ENCODE assay signal across 8 cellular contexts in the genomic region with DNA sequence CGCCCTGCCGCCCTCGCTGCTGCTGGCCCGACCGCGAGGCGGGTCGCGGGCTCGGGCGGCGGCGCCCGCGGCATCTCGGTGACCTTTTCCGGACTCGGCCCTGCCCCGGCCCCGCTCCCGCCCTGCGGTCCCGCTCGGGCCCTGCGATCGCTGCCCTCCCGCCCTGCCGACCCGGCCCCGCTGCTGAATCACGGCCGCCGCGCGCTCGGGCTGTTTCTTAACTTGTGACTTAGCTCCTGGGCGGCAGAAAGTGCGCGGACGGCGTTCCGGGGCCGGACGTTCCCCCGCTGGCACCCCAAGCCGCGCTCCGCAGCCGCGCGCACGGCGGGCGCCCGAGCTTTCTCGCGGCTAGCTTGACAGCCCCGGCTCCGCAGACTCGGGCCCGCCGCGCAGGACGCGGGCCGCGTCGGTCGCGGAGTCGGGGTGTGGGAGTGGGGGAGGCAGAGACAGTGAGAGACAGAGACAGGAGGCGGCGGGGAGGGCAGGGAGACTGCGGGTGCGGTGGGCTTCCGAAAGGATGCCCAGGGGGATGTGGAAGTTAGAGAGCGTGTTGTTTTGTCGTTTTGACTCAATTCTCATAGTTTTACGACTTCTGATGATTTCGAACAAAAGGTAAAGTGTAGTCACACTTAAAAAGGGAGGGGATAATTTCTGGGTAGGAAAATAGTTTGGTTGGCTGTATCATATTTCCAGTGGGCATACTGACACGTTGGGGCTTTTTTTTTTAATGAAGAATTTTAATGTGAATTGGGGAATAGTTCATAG. TPM values are rescaled to one million over a fixed set of nuclear protein-coding genes. Genes with fewer than 3 reads are reported as not detected.
DNase-seq lines count a peak whose midpoint lies in the region; ATAC-seq, FAIRE-seq and TF ChIP-seq lines count a peak whose summit lies in the region.

No MANE protein-coding gene starts in this region.

- WGBS in esophagus muscularis mucosa, result under 1% methylated on average over 26 of the region's 81 CpGs
- WGBS in tibial nerve, 2 donors, result 0% methylated on average over 36 to 58 of the region's 81 CpGs

- TF ChIP-seq EP300 in esophagus muscularis mucosa (IDR thresholded peaks at IDR 0.05), result no peak
- no peak for TF ChIP-seq EP300 in tibial nerve (IDR thresholded peaks at IDR 0.05)

- H3K9me3 ChIP-seq in MG63, result no peaks in the 10 kb centered on the region
- H3K9me3 ChIP-seq in esophagus muscularis mucosa, result no peaks in the 10 kb centered on the region
- H3K9me3 ChIP-seq in tibial nerve, result no peaks in the 10 kb centered on the region

- no peak for FAIRE-seq in H54 (lab: Jason Lieb, UNC)

- TF ChIP-seq CTCF in esophagus muscularis mucosa (IDR thresholded peaks at IDR 0.05) (no peak), tibial nerve (IDR thresholded peaks at IDR 0.05) (no peak), GM13976 (IDR thresholded peaks at IDR 0.05; ENCODE audit: borderline replicate concordance, control extremely low read depth, extremely low read depth, insufficient read depth, missing control alignments) (no peak)

- H3K9me3 Mint-ChIP-seq in activated CD4-positive, alpha-beta memory T cell treated with anti-CD3 and anti-CD28 coated beads, Interleukin-2, amount 10 ng/mL, durations not matched to agents 7 days and 5 days, result no peaks in the 10 kb centered on the region
- no peaks in the 10 kb centered on the region for H3K9me3 Mint-ChIP-seq in natural killer cell treated with Interleukin-12 subunit alpha and Interleukin-12 subunit beta and Interleukin-15 and Interleukin-18, amount 100 ng/mL, for 72 hours

- POLR2A ChIA-PET in activated CD4-positive, alpha-beta memory T cell treated with anti-CD3 and anti-CD28 coated beads, Interleukin-2, amount 10 ng/mL, durations not matched to agents 7 days and 5 days (lab: Charles Lee), result interaction anchor here (0.6 to 5.9 kb wide), 18 partner anchors 7 to 1842 kb away, joined by 3 to 177 read pairs (median 4); a partner anchor contains a TSS

- H3K27ac Mint-ChIP-seq in activated CD4-positive, alpha-beta memory T cell treated with anti-CD3 and anti-CD28 coated beads, Interleukin-2, amount 10 ng/mL, durations not matched to agents 7 days and 5 days, result peak overlapping the region; percentile 87
- H3K27ac Mint-ChIP-seq in natural killer cell treated with Interleukin-12 subunit alpha and Interleukin-12 subunit beta and Interleukin-15 and Interleukin-18, amount 100 ng/mL, for 72 hours, result peak overlapping the region; percentile 85 to 90

- H3K27ac ChIP-seq in esophagus muscularis mucosa (replicated peaks in 1 of 4), result peak overlapping the region; percentile 89 to 97 (median 96)
- H3K27ac ChIP-seq in tibial nerve, result peak overlapping the region; percentile 65 to 96 (median 92)

- H3K27me3 Mint-ChIP-seq in activated CD4-positive, alpha-beta memory T cell treated with anti-CD3 and anti-CD28 coated beads, Interleukin-2, amount 10 ng/mL, durations not matched to agents 7 days and 5 days, result no peaks in the 10 kb centered on the region
- no peaks in the 10 kb centered on the region for H3K27me3 Mint-ChIP-seq in natural killer cell treated with Interleukin-12 subunit alpha and Interleukin-12 subunit beta and Interleukin-15 and Interleukin-18, amount 100 ng/mL, for 72 hours

- H3K4me1 ChIP-seq in esophagus muscularis mucosa, result peaks cover 36 to 54% (median 53%) of the 10 kb centered on the region in 4 donors
- H3K4me1 ChIP-seq in tibial nerve, result peaks cover 0 to 55% (median 29%) of the 10 kb centered on the region in 4 donors

- H3K36me3 ChIP-seq in MG63 (peaks cover 8% of the 10 kb centered on the region), esophagus muscularis mucosa (no peaks in the 10 kb centered on the region), tibial nerve (no peaks in the 10 kb centered on the region)

- H3K4me3 ChIP-seq in MG63, result peak overlapping the region; percentile 79
- peak overlapping the region; percentile 64 to 97 (median 89) for H3K4me3 ChIP-seq in esophagus muscularis mucosa
- H3K4me3 ChIP-seq in tibial nerve, result peak overlapping the region; percentile 64 to 93 (median 86)

- DNase-seq in G401 (ENCODE audit: low spot score) (peak; percentile 21), H54 (ENCODE audit: insufficient read length, low spot score) (peak; percentile 31), MG63 (peak; percentile 66), esophagus muscularis mucosa (ENCODE audit: extremely low spot score) (peak; percentile 92), tibial nerve (ENCODE audit: low spot score in 2 of 2) (peak; percentile 23 to 38), GM13976 (ENCODE audit: low spot score) (no peak)
- peak; percentile 60 for DNase-seq in activated CD4-positive, alpha-beta memory T cell treated with anti-CD3 and anti-CD28 coated beads, Interleukin-2, amount 10 ng/mL, durations not matched to agents 7 days and 5 days
- peak; percentile 63 for DNase-seq in natural killer cell treated with Interleukin-12 subunit alpha and Interleukin-12 subunit beta and Interleukin-15 and Interleukin-18, amount 100 ng/mL, for 72 hours (ENCODE audit: low spot score)

- in situ Hi-C loops in G401 (cut with HindIII; ENCODE audit: low sequenced_read_pairs) (no loop called here), GM13976 (cut with MboI; ENCODE audit: low sequenced_read_pairs, unreplicated experiment) (no loop called here)

- TF ChIP-seq POLR2A in H54 (IDR thresholded peaks at IDR 0.05; ENCODE audit: low read depth, low read length) (no peak), esophagus muscularis mucosa (IDR thresholded peaks at IDR 0.05; ENCODE audit: low read depth) (no peak), tibial nerve (IDR thresholded peaks at IDR 0.05) (no peak)

- H3K27me3 ChIP-seq in MG63, result no peaks in the 10 kb centered on the region
- no peaks in the 10 kb centered on the region for H3K27me3 ChIP-seq in esophagus muscularis mucosa
- H3K27me3 ChIP-seq in tibial nerve, result no peaks in the 10 kb centered on the region

- intact Hi-C loops in esophagus muscularis mucosa (cut with DNase I), result loop anchor here (2.0 kb wide), 1 partner anchor 49 kb away; a partner anchor contains a TSS

- peak overlapping the region; percentile 98 for H3K4me3 Mint-ChIP-seq in activated CD4-positive, alpha-beta memory T cell treated with anti-CD3 and anti-CD28 coated beads, Interleukin-2, amount 10 ng/mL, durations not matched to agents 7 days and 5 days
- peak overlapping the region; percentile 92 for H3K4me3 Mint-ChIP-seq in natural killer cell treated with Interleukin-12 subunit alpha and Interleukin-12 subunit beta and Interleukin-15 and Interleukin-18, amount 100 ng/mL, for 72 hours

- peaks cover 34% of the 10 kb centered on the region for H3K36me3 Mint-ChIP-seq in activated CD4-positive, alpha-beta memory T cell treated with anti-CD3 and anti-CD28 coated beads, Interleukin-2, amount 10 ng/mL, durations not matched to agents 7 days and 5 days (ENCODE audit: low read depth)
- peaks cover 21% of the 10 kb centered on the region for H3K36me3 Mint-ChIP-seq in natural killer cell treated with Interleukin-12 subunit alpha and Interleukin-12 subunit beta and Interleukin-15 and Interleukin-18, amount 100 ng/mL, for 72 hours

- CTCF ChIA-PET in activated CD4-positive, alpha-beta memory T cell treated with anti-CD3 and anti-CD28 coated beads, Interleukin-2, amount 10 ng/mL, durations not matched to agents 7 days and 5 days (lab: Charles Lee), result interaction anchor here (0.7 to 4.5 kb wide), 6 partner anchors 11 to 83 kb away, joined by 3 to 47 read pairs (median 6); no protein-coding TSS in a partner anchor

- ATAC-seq in natural killer cell treated with Interleukin-12 subunit alpha and Interleukin-12 subunit beta and Interleukin-15 and Interleukin-18, amount 100 ng/mL, for 72 hours, result peak; percentile 68 to 73

- peaks cover 56% of the 10 kb centered on the region for H3K4me1 Mint-ChIP-seq in activated CD4-positive, alpha-beta memory T cell treated with anti-CD3 and anti-CD28 coated beads, Interleukin-2, amount 10 ng/mL, durations not matched to agents 7 days and 5 days
- peaks cover 52 to 56% of the 10 kb centered on the region in 2 donors for H3K4me1 Mint-ChIP-seq in natural killer cell treated with Interleukin-12 subunit alpha and Interleukin-12 subunit beta and Interleukin-15 and Interleukin-18, amount 100 ng/mL, for 72 hours (ENCODE audit: low read depth in 2 of 2)

RNA-seq across cellular contexts. Expression of a gene that starts 49.7 kb away (rescaled TPM):
- total RNA-seq in G401 (2014; rRNA removed; shearing (Covaris generic)), result 1.1 and 7.9 TPM in 2 replicates
- 0.79 and 2.1 TPM in 2 replicates for total RNA-seq in MG63 (2014; rRNA removed; shearing (Covaris generic); ENCODE audit: low replicate concordance)
- 10 to 100 TPM; 56.3 to 58.4 TPM for total RNA-seq in activated CD4-positive, alpha-beta memory T cell treated with anti-CD3 and anti-CD28 coated beads, Interleukin-2, amount 10 ng/mL, durations not matched to agents 7 days and 5 days
- total RNA-seq in esophagus muscularis mucosa (10 to 100 TPM; 32.5 to 54.6 (median 44.2) TPM), tibial nerve (10 to 100 TPM; 26.4 to 48.8 (median 46.5) TPM)
- total RNA-seq in natural killer cell treated with Interleukin-12 subunit alpha and Interleukin-12 subunit beta and Interleukin-15 and Interleukin-18, amount 100 ng/mL, for 72 hours, result 10 to 100 TPM; 80.1 to 91.3 TPM
